25 cellular contexts compared by ENCODE assay signal in the genomic region with DNA sequence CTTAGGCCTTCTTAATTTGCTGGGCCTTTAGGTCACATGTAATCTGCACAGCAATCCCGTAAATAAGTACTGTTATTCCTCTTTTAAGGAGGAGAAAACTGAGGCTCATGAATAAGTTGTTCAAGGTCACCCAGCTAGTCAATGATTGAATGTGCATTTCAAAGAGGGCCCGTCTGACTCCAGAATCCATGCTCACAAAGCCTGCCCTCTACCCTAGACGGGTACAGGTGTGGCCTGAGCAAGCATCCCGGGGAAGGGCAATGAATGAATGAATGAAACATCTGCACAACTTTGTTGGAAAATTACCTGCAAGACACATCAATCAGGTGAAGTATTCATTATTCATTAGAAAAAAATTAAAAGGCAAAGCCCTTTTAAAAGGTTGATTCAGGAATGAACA.
"Had no signal": no experiment of that assay in that cellular context is flagged by ENCODE, and none has a peak within 500 bp of the region (broad histone marks: within the 10 kb centered on the region; RNA-seq: fewer than 3 reads in every experiment).

No MANE protein-coding gene starts in this region.

- H3K36me3 ChIP-seq: brain microvascular endothelial cell had no signal

- H3K27ac Mint-ChIP-seq: activated CD4-positive, alpha-beta memory T cell treated with anti-CD3 and anti-CD28 coated beads, Interleukin-2, amount 10 ng/mL, durations not matched to agents 7 days and 5 days; activated CD4-positive, alpha-beta T cell treated with anti-CD3 and anti-CD28 coated beads, Interleukin-2, amount 10 ng/mL, durations not matched to agents 7 days and 5 days; activated naive CD8-positive, alpha-beta T cell; activated T-cell treated with anti-CD3 and anti-CD28 coated beads, Interleukin-2, amount 50 U/mL, for 24 hours; activated T-cell treated with anti-CD3 and anti-CD28 coated beads, Interleukin-2, amount 50 U/mL, for 72 hours; effector memory CD8-positive, alpha-beta T cell had no signal

- DNase-seq: activated CD4-positive, alpha-beta memory T cell treated with anti-CD3 and anti-CD28 coated beads, Interleukin-2, amount 10 ng/mL, durations not matched to agents 7 days and 5 days; activated CD4-positive, alpha-beta T cell treated with anti-CD3 and anti-CD28 coated beads for 1 hour; activated CD4-positive, alpha-beta T cell treated with anti-CD3 and anti-CD28 coated beads for 4 hours; activated CD4-positive, alpha-beta T cell treated with anti-CD3 and anti-CD28 coated beads, Interleukin-2, amount 10 ng/mL, durations not matched to agents 7 days and 5 days; activated CD4-positive, alpha-beta T cell treated with anti-CD3 and anti-CD28 coated beads, Interleukin-2, amount 50 U/mL, for 4 hours; activated CD8-positive, alpha-beta memory T cell treated with anti-CD3 and anti-CD28 coated beads, Interleukin-2, amount 50 U/mL, for 48 hours; activated gamma-delta T cell treated with Interleukin-2 at 50 U/mL for 16 hours; activated naive CD4-positive, alpha-beta T cell treated with anti-CD3 and anti-CD28 coated beads, Interleukin-2, amount 50 U/mL, for 16 hours; activated naive CD4-positive, alpha-beta T cell treated with Interleukin-2 at 50 U/mL for 16 hours; activated T-cell treated with anti-CD3 and anti-CD28 coated beads for 4 hours; activated T-cell treated with anti-CD3 and anti-CD28 coated beads, Interleukin-2, amount 50 U/mL, for 24 hours; activated T-cell treated with anti-CD3 and anti-CD28 coated beads, Interleukin-2, amount 50 U/mL, for 72 hours; amniotic stem cell; anterior cingulate cortex; brain microvascular endothelial cell; caudate nucleus; cortex of kidney; dermis blood vessel endothelial cell; effector CD4-positive, alpha-beta T cell; effector memory CD8-positive, alpha-beta T cell; foreskin fibroblast; head of caudate nucleus; T-helper 2 cell had no signal

- ATAC-seq: activated T-cell treated with anti-CD3 and anti-CD28 coated beads, Interleukin-2, amount 50 U/mL, for 72 hours; effector memory CD8-positive, alpha-beta T cell; esophagus mucosa had no signal

- H3K27ac ChIP-seq: brain microvascular endothelial cell had no signal

- H3K4me3 Mint-ChIP-seq: activated CD4-positive, alpha-beta memory T cell treated with anti-CD3 and anti-CD28 coated beads, Interleukin-2, amount 10 ng/mL, durations not matched to agents 7 days and 5 days; activated CD4-positive, alpha-beta T cell treated with anti-CD3 and anti-CD28 coated beads, Interleukin-2, amount 10 ng/mL, durations not matched to agents 7 days and 5 days; activated naive CD8-positive, alpha-beta T cell; activated T-cell treated with anti-CD3 and anti-CD28 coated beads, Interleukin-2, amount 50 U/mL, for 24 hours; activated T-cell treated with anti-CD3 and anti-CD28 coated beads, Interleukin-2, amount 50 U/mL, for 72 hours; effector memory CD8-positive, alpha-beta T cell had no signal

- H3K36me3 Mint-ChIP-seq: activated naive CD8-positive, alpha-beta T cell had no signal

- H3K4me1 Mint-ChIP-seq: activated CD4-positive, alpha-beta memory T cell treated with anti-CD3 and anti-CD28 coated beads, Interleukin-2, amount 10 ng/mL, durations not matched to agents 7 days and 5 days; activated CD4-positive, alpha-beta T cell treated with anti-CD3 and anti-CD28 coated beads, Interleukin-2, amount 10 ng/mL, durations not matched to agents 7 days and 5 days had no signal

- H3K9me3 Mint-ChIP-seq: activated CD4-positive, alpha-beta memory T cell treated with anti-CD3 and anti-CD28 coated beads, Interleukin-2, amount 10 ng/mL, durations not matched to agents 7 days and 5 days; activated CD4-positive, alpha-beta T cell treated with anti-CD3 and anti-CD28 coated beads, Interleukin-2, amount 10 ng/mL, durations not matched to agents 7 days and 5 days; activated T-cell treated with anti-CD3 and anti-CD28 coated beads, Interleukin-2, amount 50 U/mL, for 24 hours; activated T-cell treated with anti-CD3 and anti-CD28 coated beads, Interleukin-2, amount 50 U/mL, for 72 hours; effector memory CD8-positive, alpha-beta T cell had no signal
